8 cellular contexts compared by ENCODE assay signal in the genomic region with DNA sequence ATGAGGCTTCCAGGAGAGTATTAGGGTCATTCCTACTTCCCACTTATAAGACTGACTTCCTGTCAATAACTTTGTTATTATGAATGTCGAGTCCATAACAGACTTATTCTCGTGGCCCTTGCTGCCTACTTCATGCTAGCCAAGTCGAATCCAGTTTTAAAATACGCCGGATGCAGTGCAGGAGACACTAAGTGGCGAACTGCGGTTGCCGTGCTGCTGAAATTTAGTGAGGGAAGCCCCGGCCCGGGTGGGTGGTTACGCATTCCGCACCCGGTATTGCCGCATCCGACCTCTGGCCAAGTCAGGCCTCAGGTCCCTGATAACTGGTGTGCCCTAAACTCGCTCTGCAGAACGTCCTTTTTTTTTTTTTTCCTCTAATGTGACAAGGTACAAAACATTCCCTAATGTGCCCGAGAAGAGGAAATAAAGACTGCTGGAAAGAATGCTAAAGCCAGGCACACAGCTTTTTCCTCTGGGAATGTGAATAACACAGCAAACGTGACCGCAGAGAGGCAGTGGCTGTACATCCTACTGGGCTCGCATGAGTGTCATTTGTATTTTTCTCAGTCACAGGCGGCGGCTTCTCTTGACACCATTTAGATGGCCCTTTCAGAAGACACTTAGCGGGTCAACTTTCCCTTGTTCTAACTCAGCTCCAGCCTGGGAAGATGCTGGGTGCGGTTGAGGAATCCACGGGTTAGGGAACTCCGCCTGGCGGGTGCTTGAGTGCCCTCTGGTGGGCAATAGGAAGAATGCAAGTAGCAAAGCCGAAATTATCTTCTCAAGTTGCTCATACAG. TPM values are rescaled to one million over a fixed set of nuclear protein-coding genes. Genes with fewer than 3 reads are reported as not detected.
A peak's percentile ranks its signal among the peaks of the same experiment; 100 is the strongest.
DNase-seq lines count a peak whose midpoint lies in the region; ATAC-seq and TF ChIP-seq lines count a peak whose summit lies in the region.

No MANE protein-coding gene starts in this region.

- H2AFZ ChIP-seq in PC-3 (ENCODE audit: low read length) = peak overlapping the region; percentile 74

- H3K27ac ChIP-seq in PC-3 (ENCODE audit: low read length) (no peak overlapping the region), ovary (no peak overlapping the region)

- no TSS peak for BruUV-seq in PC-3 (replicated peaks; lab: Mats Ljungman, UMichigan)

- ATAC-seq in HG03280 (IDR thresholded peaks at IDR 0.05; ENCODE audit: unreplicated experiment) = peak; percentile 50
- ATAC-seq in PC-3 = peak; percentile 74
- ATAC-seq in activated naive CD4-positive, alpha-beta T cell treated with anti-CD3 and anti-CD28 coated beads, Interleukin-2, amount 50 U/mL, for 72 hours = peak; percentile 71 to 77
- ATAC-seq in HG02870 (IDR thresholded peaks at IDR 0.05; ENCODE audit: unreplicated experiment) = no peak

- H4K20me1 ChIP-seq in PC-3 (ENCODE audit: low read length) = no peaks in the 10 kb centered on the region

- WGBS in ovary, 3 donors = 41 to 49% (median 49%) methylated on average over 29 of the region's 29 CpGs

- H3K36me3 Mint-ChIP-seq in activated naive CD4-positive, alpha-beta T cell treated with anti-CD3 and anti-CD28 coated beads, Interleukin-2, amount 50 U/mL, for 72 hours = peaks cover 0 to 12% of the 10 kb centered on the region in 2 donors

- no peak for TF ChIP-seq EP300 in ovary (IDR thresholded peaks at IDR 0.05)

- TF ChIP-seq CTCF in PC-3 (conservative IDR thresholded peaks at IDR 0.05; ENCODE audit: low read depth, low read length) = peak; percentile 84
- peak; percentile 62 to 94 (median 73) for TF ChIP-seq CTCF in ovary (IDR thresholded peaks at IDR 0.05)

- peaks cover 0 to 9% of the 10 kb centered on the region in 2 donors for H3K9me3 Mint-ChIP-seq in activated naive CD4-positive, alpha-beta T cell treated with anti-CD3 and anti-CD28 coated beads, Interleukin-2, amount 50 U/mL, for 72 hours

- H3K9me2 ChIP-seq in PC-3 (replicated peaks; ENCODE audit: low read length) = no peaks in the 10 kb centered on the region

- H3K36me3 ChIP-seq in PC-3 (ENCODE audit: low read depth, low read length) = no peaks in the 10 kb centered on the region
- H3K36me3 ChIP-seq in ovary = no peaks in the 10 kb centered on the region

- peak; percentile 49 for DNase-seq in NCI-H748 (lab: John Stamatoyannopoulos, UW; ENCODE audit: unreplicated experiment)
- no peak for DNase-seq in NCI-H748 treated with DMSO at 0.1 percent for 48 hours (lab: John Stamatoyannopoulos, UW)
- peak; percentile 74 for DNase-seq in PC-3
- peak in 1 of 2 donors; percentile 50 for DNase-seq in activated naive CD4-positive, alpha-beta T cell treated with anti-CD3 and anti-CD28 coated beads, Interleukin-2, amount 50 U/mL, for 72 hours (ENCODE audit: low spot score in 2 of 2)
- DNase-seq in glomerular visceral epithelial cell (ENCODE audit: extremely low spot score) = peak; percentile 67
- peak; percentile 44 to 70 (median 54) for DNase-seq in ovary

- H3K79me2 ChIP-seq in PC-3 (ENCODE audit: low read length) = no peaks in the 10 kb centered on the region

- peaks cover 15% of the 10 kb centered on the region for H3K4me1 ChIP-seq in PC-3 (ENCODE audit: insufficient read depth, low read length)
- no peaks in the 10 kb centered on the region for H3K4me1 ChIP-seq in ovary (ENCODE audit: insufficient read depth)

- H3K9me3 ChIP-seq in PC-3 (ENCODE audit: low read length) = no peaks in the 10 kb centered on the region
- H3K9me3 ChIP-seq in ovary = no peaks in the 10 kb centered on the region

- H3K4me3 ChIP-seq in PC-3 (ENCODE audit: low read length) (no peak overlapping the region), ovary (no peak overlapping the region)

- no peak overlapping the region for H3K9ac ChIP-seq in PC-3 (ENCODE audit: low read length)

- H3K27ac Mint-ChIP-seq in activated naive CD4-positive, alpha-beta T cell treated with anti-CD3 and anti-CD28 coated beads, Interleukin-2, amount 50 U/mL, for 72 hours = no peak overlapping the region

- H3K27me3 ChIP-seq in PC-3 (ENCODE audit: low read length) (no peaks in the 10 kb centered on the region), ovary (no peaks in the 10 kb centered on the region)

- CTCF ChIA-PET in PC-3 (lab: Charles Lee) = interaction anchor here (0.5 to 0.8 kb wide), 3 partner anchors 21 to 81 kb away, joined by 3 to 4 read pairs (median 3); no protein-coding TSS in a partner anchor

- H3F3A ChIP-seq in PC-3 (ENCODE audit: low read length, unreplicated experiment) = no peaks in the 10 kb centered on the region

- TF ChIP-seq POLR2A in ovary (IDR thresholded peaks at IDR 0.05) = no peak

- POLR2A ChIA-PET in PC-3 (lab: Charles Lee; ENCODE audit: unreplicated experiment) = no interaction called here

- intact Hi-C loops in PC-3 (cut with micrococcal nuclease) = loop anchor here (10.0 kb wide), 1 partner anchor 455 kb away; the partner anchor contains the start of genes CHD9 and CHD9NB
- intact Hi-C loops in ovary (cut with DNase I) = no loop called here

- H3K4me2 ChIP-seq in PC-3 (ENCODE audit: low read length) = peak overlapping the region; percentile 48; the same call in 1 of the 2 replicates

RNA-seq across cellular contexts. Expression of gene AKTIP, which starts 7.1 kb away (rescaled TPM):
- total RNA-seq in PC-3 (2014; rRNA removed) (13.2 and 32.5 TPM in 2 replicates), ovary (10 to 100 TPM; 29.9 to 51.5 (median 44.1) TPM)
- 10 to 100 TPM; 21.6 to 38.1 TPM for total RNA-seq in activated naive CD4-positive, alpha-beta T cell treated with anti-CD3 and anti-CD28 coated beads, Interleukin-2, amount 50 U/mL, for 72 hours
- polyA plus RNA-seq in ovary = 10 to 100 TPM; 28.5 to 43.4 TPM
